Comparison of ENCODE assay signal across 10 cellular contexts in genomic region chr16:67926181-67926742, GRCh38. TPM values are rescaled to one million over a fixed set of nuclear protein-coding genes. Genes with fewer than 3 reads are reported as not detected.
DNase-seq lines count a peak whose midpoint lies in the region; ATAC-seq and TF ChIP-seq lines count a peak whose summit lies in the region.
"Had no signal": no experiment of that assay in that cellular context is flagged by ENCODE, and none has a peak within 500 bp of the region (broad histone marks: within the 10 kb centered on the region; RNA-seq: fewer than 3 reads in every experiment).

No MANE protein-coding gene starts in this region.

- no peak overlapping the region for H3K27ac ChIP-seq in DND-41 (ENCODE audit: low read length)
- H3K27ac ChIP-seq: GM23248, neutrophil had no signal

- H3K4me1 ChIP-seq in DND-41 (ENCODE audit: insufficient read depth, low read length) = no peaks in the 10 kb centered on the region

- H3K36me3 ChIP-seq in DND-41 (ENCODE audit: insufficient read depth, low read length) = peaks cover 56% of the 10 kb centered on the region

- H2AFZ ChIP-seq in DND-41 (ENCODE audit: low read depth, low read length) = no peak overlapping the region
- H2AFZ ChIP-seq: GM23248 had no signal

- H3K4me3 ChIP-seq in DND-41 (ENCODE audit: low read depth in 1 of 2, low read length in 2 of 2) (no peak overlapping the region), cardiac fibroblast (replicated peaks in 1 of 2; ENCODE audit: low read depth in 2 of 2, low read length in 2 of 2) (no peak overlapping the region)
- H3K4me3 ChIP-seq: GM23248 had no signal

- peaks cover 6% of the 10 kb centered on the region; the same call in 1 of the 2 replicates for H3K79me2 ChIP-seq in DND-41 (ENCODE audit: insufficient read depth, low read length)

- H3K36me3 Mint-ChIP-seq in osteocyte (ENCODE audit: unreplicated experiment) = peaks cover 4% of the 10 kb centered on the region
- H3K36me3 Mint-ChIP-seq in activated T-helper 2 cell treated with anti-CD3 and anti-CD28 coated beads, Interferon-gamma antibody, Interleukin-2, Interleukin-4, amounts not matched to agents 10 μg/mL and 5 μg/mL and 100 μg/mL, durations not matched to agents 14 hours and 24 hours and 36 hours (ENCODE audit: low read depth) = peaks cover 24% of the 10 kb centered on the region

- no peak overlapping the region for H3K9ac ChIP-seq in DND-41 (ENCODE audit: low read depth, low read length)
- H3K9ac ChIP-seq: GM23248 had no signal

- peaks cover 27% of the 10 kb centered on the region for H4K20me1 ChIP-seq in DND-41 (ENCODE audit: insufficient read depth, low read length)

- peaks cover 11% of the 10 kb centered on the region for H3K4me1 Mint-ChIP-seq in osteocyte (ENCODE audit: unreplicated experiment)
- H3K4me1 Mint-ChIP-seq in activated T-helper 2 cell treated with anti-CD3 and anti-CD28 coated beads, Interferon-gamma antibody, Interleukin-2, Interleukin-4, amounts not matched to agents 10 μg/mL and 5 μg/mL and 100 μg/mL, durations not matched to agents 14 hours and 24 hours and 36 hours (ENCODE audit: low read depth) = peaks cover 10% of the 10 kb centered on the region

- TF ChIP-seq CTCF in DND-41 (IDR thresholded peaks at IDR 0.05; ENCODE audit: borderline replicate concordance, extremely low read depth, low read length, poor library complexity, severe bottlenecking) (peak; percentile 40), cardiac fibroblast (IDR thresholded peaks at IDR 0.05; ENCODE audit: low read depth, low read length) (peak; percentile 15), osteocyte (IDR thresholded peaks at IDR 0.05) (no peak)

- DNase-seq in DND-41 = no peak
- DNase-seq in NCI-H2081 treated with DMSO at 0.1 percent for 48 hours (lab: John Stamatoyannopoulos, UW) = peak; percentile 67
- DNase-seq in cardiac fibroblast (ENCODE audit: low read depth in 2 of 2) = peak in 1 of 2 donors; percentile 63
- no peak for DNase-seq in osteocyte (ENCODE audit: extremely low spot score, unreplicated experiment)
- no peak for DNase-seq in retina
- DNase-seq in activated T-helper 2 cell treated with anti-CD3 and anti-CD28 coated beads, Interferon-gamma antibody, Interleukin-2, Interleukin-4, amounts not matched to agents 10 μg/mL and 5 μg/mL and 100 μg/mL, durations not matched to agents 14 hours and 24 hours and 36 hours (ENCODE audit: low spot score) = no peak
- DNase-seq: GM23248 had no signal

- H3K9me3 ChIP-seq in DND-41 (ENCODE audit: insufficient read depth, low read length, severe bottlenecking) = no peaks in the 10 kb centered on the region
- H3K9me3 ChIP-seq: neutrophil had no signal

- H3K27ac Mint-ChIP-seq in osteocyte (ENCODE audit: unreplicated experiment) = peak overlapping the region; percentile 35
- H3K27ac Mint-ChIP-seq in activated T-helper 2 cell treated with anti-CD3 and anti-CD28 coated beads, Interferon-gamma antibody, Interleukin-2, Interleukin-4, amounts not matched to agents 10 μg/mL and 5 μg/mL and 100 μg/mL, durations not matched to agents 14 hours and 24 hours and 36 hours = no peak overlapping the region

- no peaks in the 10 kb centered on the region for H3K27me3 Mint-ChIP-seq in osteocyte (ENCODE audit: unreplicated experiment)
- H3K27me3 Mint-ChIP-seq in activated T-helper 2 cell treated with anti-CD3 and anti-CD28 coated beads, Interferon-gamma antibody, Interleukin-2, Interleukin-4, amounts not matched to agents 10 μg/mL and 5 μg/mL and 100 μg/mL, durations not matched to agents 14 hours and 24 hours and 36 hours (ENCODE audit: low read depth) = no peaks in the 10 kb centered on the region

- no peaks in the 10 kb centered on the region for H3K9me3 Mint-ChIP-seq in osteocyte (ENCODE audit: unreplicated experiment)
- no peaks in the 10 kb centered on the region for H3K9me3 Mint-ChIP-seq in activated T-helper 2 cell treated with anti-CD3 and anti-CD28 coated beads, Interferon-gamma antibody, Interleukin-2, Interleukin-4, amounts not matched to agents 10 μg/mL and 5 μg/mL and 100 μg/mL, durations not matched to agents 14 hours and 24 hours and 36 hours

- no peak overlapping the region for H3K4me3 Mint-ChIP-seq in osteocyte (ENCODE audit: unreplicated experiment)
- H3K4me3 Mint-ChIP-seq in activated T-helper 2 cell treated with anti-CD3 and anti-CD28 coated beads, Interferon-gamma antibody, Interleukin-2, Interleukin-4, amounts not matched to agents 10 μg/mL and 5 μg/mL and 100 μg/mL, durations not matched to agents 14 hours and 24 hours and 36 hours (ENCODE audit: low read depth) = no peak overlapping the region

- intact Hi-C loops in activated T-helper 2 cell treated with anti-CD3 and anti-CD28 coated beads, Interferon-gamma antibody, Interleukin-2, Interleukin-4, amounts not matched to agents 10 μg/mL and 5 μg/mL and 100 μg/mL, durations not matched to agents 14 hours and 24 hours and 36 hours (cut with micrococcal nuclease) = loop anchor here (5.0 kb wide), 1 partner anchor 109 kb away; no protein-coding TSS in a partner anchor

- ATAC-seq in DND-41 (ENCODE audit: insufficient read depth, low read depth) (peak; percentile 15; the same call in 1 of the 3 replicates), HG03354 (IDR thresholded peaks at IDR 0.05; ENCODE audit: poor library complexity, severe bottlenecking, unreplicated experiment) (no peak), HG02678 (IDR thresholded peaks at IDR 0.05; ENCODE audit: unreplicated experiment) (no peak)

- no peak overlapping the region for H3K4me2 ChIP-seq in DND-41 (ENCODE audit: insufficient read depth, low read length)

- no peaks in the 10 kb centered on the region for H3K27me3 ChIP-seq in DND-41 (ENCODE audit: insufficient read depth, low read length, poor library complexity)
- H3K27me3 ChIP-seq: neutrophil had no signal

RNA-seq across cellular contexts. Expression of gene CTRL, which starts 5.4 kb away (rescaled TPM):
- 0.39 and 0.91 TPM in 2 replicates for total RNA-seq in osteocyte
- 5.6 and 6.0 TPM in 2 replicates for total RNA-seq in activated T-helper 2 cell treated with anti-CD3 and anti-CD28 coated beads, Interferon-gamma antibody, Interleukin-2, Interleukin-4, amounts not matched to agents 10 μg/mL and 5 μg/mL and 100 μg/mL, durations not matched to agents 14 hours and 24 hours and 36 hours
- total RNA-seq: GM23248 had no signal

RNA-seq across cellular contexts. Expression of gene PSMB10, which starts 10.4 kb away (rescaled TPM):
- 58.3 and 59.0 TPM in 2 replicates for total RNA-seq in osteocyte
- 238 and 243 TPM in 2 replicates for total RNA-seq in activated T-helper 2 cell treated with anti-CD3 and anti-CD28 coated beads, Interferon-gamma antibody, Interleukin-2, Interleukin-4, amounts not matched to agents 10 μg/mL and 5 μg/mL and 100 μg/mL, durations not matched to agents 14 hours and 24 hours and 36 hours

RNA-seq across cellular contexts. Expression of gene LCAT, which starts 17.7 kb away (rescaled TPM):
- 35.3 and 36.9 TPM in 2 replicates for total RNA-seq in osteocyte
- total RNA-seq in activated T-helper 2 cell treated with anti-CD3 and anti-CD28 coated beads, Interferon-gamma antibody, Interleukin-2, Interleukin-4, amounts not matched to agents 10 μg/mL and 5 μg/mL and 100 μg/mL, durations not matched to agents 14 hours and 24 hours and 36 hours = 20.0 and 22.0 TPM in 2 replicates

RNA-seq across cellular contexts. Expression of gene PSKH1, which starts 33.2 kb away (rescaled TPM):
- total RNA-seq in osteocyte = 43.9 and 45.5 TPM in 2 replicates
- 15.5 and 16.5 TPM in 2 replicates for total RNA-seq in activated T-helper 2 cell treated with anti-CD3 and anti-CD28 coated beads, Interferon-gamma antibody, Interleukin-2, Interleukin-4, amounts not matched to agents 10 μg/mL and 5 μg/mL and 100 μg/mL, durations not matched to agents 14 hours and 24 hours and 36 hours

RNA-seq across cellular contexts. Expression of gene NRN1L, which starts 41.6 kb away (rescaled TPM):
- 1.4 and 1.5 TPM in 2 replicates for total RNA-seq in osteocyte
- not detected in 2 replicates for total RNA-seq in activated T-helper 2 cell treated with anti-CD3 and anti-CD28 coated beads, Interferon-gamma antibody, Interleukin-2, Interleukin-4, amounts not matched to agents 10 μg/mL and 5 μg/mL and 100 μg/mL, durations not matched to agents 14 hours and 24 hours and 36 hours
- total RNA-seq: GM23248 had no signal
